ENCODE assay signal across 17 cellular contexts in the genomic region with DNA sequence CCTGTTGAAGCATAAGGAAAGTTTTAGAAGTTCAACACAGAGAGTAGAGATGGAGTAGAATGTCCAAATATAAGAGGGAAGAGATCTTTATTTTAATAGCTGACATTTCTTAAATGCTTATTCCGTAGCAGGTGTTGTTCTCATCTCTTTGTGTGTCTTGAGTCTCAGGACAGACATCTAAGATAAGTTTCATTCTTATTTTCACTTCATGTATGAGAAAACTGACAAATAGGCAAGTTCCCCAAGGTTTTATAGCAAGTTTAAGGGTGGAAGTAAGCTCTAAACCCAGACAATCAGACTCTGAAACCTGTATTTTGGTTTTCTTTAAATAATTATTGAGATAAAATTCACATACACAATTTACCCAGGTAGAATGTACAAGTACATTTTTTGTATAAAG.
"Had no signal": no experiment of that assay in that cellular context is flagged by ENCODE, and none has a peak within 500 bp of the region (broad histone marks: within the 10 kb centered on the region; RNA-seq: fewer than 3 reads in every experiment).

No MANE protein-coding gene starts in this region.

- H3K4me3 ChIP-seq: MG63, SJSA1, SK-N-MC had no signal

- H3K27ac ChIP-seq: SJSA1, SK-N-MC had no signal

- H3K27me3 ChIP-seq: MG63, SJSA1 had no signal

- DNase-seq: KBM-7, MG63, NCI-H1092 treated with DMSO at 0.1 percent for 48 hours, NCI-H1436 treated with DMSO at 0.1 percent for 48 hours, NCI-H1694, NCI-H187 treated with DMSO at 0.1 percent for 48 hours, NCI-H2081, NCI-H2107, NCI-H2227 treated with DMSO at 0.1 percent for 48 hours, NCI-H524, NCI-H526 treated with DMSO at 0.1 percent for 48 hours, NCI-H748 treated with DMSO at 0.1 percent for 48 hours, Right ventricle myocardium superior, RPMI8226, SIG-M5 had no signal

- H3K36me3 ChIP-seq: MG63, SJSA1 had no signal

- H3K4me1 ChIP-seq: SJSA1 had no signal

- H3K9me3 ChIP-seq: MG63 had no signal
